Comparison of ENCODE assay signal across 8 cellular contexts in the genomic region with DNA sequence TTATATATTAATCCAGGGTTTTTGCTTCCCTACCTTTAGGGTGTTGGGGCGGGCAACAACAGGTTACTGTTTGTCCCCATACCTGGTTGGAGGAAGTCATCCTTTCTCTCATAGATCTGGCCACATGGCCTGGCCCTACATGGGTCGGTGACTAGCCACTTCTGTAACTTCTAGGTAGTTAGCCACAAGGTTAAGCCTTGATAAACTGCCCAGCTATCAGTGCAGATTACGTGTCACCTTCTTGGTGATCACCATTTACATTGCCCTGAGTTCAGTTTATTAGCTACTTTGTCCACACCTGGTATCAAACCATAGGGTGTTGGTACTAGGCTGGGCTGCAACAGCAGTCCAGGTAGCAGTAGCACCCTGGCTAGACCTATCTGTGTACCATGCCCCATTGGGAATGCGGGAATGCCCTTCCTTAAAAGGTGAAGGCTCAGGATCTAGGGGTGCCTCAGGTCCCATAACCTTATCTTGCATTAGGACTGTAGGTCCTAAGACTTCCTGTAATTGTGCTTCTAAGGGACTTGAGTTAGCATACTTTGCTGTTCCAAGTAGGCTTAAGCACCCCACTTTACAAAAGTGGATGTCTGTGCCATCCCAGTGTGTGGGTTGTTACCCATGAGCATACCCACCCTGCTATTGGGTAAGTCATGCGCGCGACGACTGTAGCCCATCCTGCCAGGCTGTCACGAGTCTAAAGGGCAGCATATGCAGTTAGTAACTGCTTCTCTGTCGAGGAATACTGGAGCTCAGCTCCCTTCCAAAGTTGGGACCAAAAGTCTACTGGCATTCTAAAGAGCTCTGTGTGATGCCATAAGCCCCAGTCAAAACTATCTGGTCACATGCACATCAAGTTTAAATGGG. TPM values are rescaled to one million over a fixed set of nuclear protein-coding genes. Genes with fewer than 3 reads are reported as not detected.
DNase-seq lines count a peak whose midpoint lies in the region; ATAC-seq and TF ChIP-seq lines count a peak whose summit lies in the region.

No MANE protein-coding gene starts in this region.

- H3K9ac ChIP-seq in subcutaneous abdominal adipose tissue (ENCODE audit: low read length in 5 of 5) = peak overlapping the region in 3 of 5 donors; percentile 6 to 90 (median 83)

- H3K4me1 Mint-ChIP-seq in activated CD4-positive, alpha-beta T cell treated with anti-CD3 and anti-CD28 coated beads for 36 hours = peaks cover 21% of the 10 kb centered on the region
- peaks cover 27% of the 10 kb centered on the region for H3K4me1 Mint-ChIP-seq in activated T-helper 2 cell treated with anti-CD3 and anti-CD28 coated beads, Interferon-gamma antibody, Interleukin-2, Interleukin-4, amounts not matched to agents 10 μg/mL and 5 μg/mL and 100 μg/mL, durations not matched to agents 14 hours and 24 hours and 36 hours (ENCODE audit: low read depth)

- H3K27me3 ChIP-seq in left lung (no peaks in the 10 kb centered on the region), subcutaneous abdominal adipose tissue (ENCODE audit: control insufficient read depth in 5 of 5, insufficient read depth in 4 of 5, low read length in 5 of 5) (no peaks in the 10 kb centered on the region)

- peak overlapping the region; percentile 75 for H3K4me3 Mint-ChIP-seq in activated CD4-positive, alpha-beta T cell treated with anti-CD3 and anti-CD28 coated beads for 36 hours
- H3K4me3 Mint-ChIP-seq in activated T-helper 2 cell treated with anti-CD3 and anti-CD28 coated beads, Interferon-gamma antibody, Interleukin-2, Interleukin-4, amounts not matched to agents 10 μg/mL and 5 μg/mL and 100 μg/mL, durations not matched to agents 14 hours and 24 hours and 36 hours (ENCODE audit: low read depth) = peak overlapping the region; percentile 86

- H3K27ac ChIP-seq in left lung (peak overlapping the region; percentile 77 to 86), subcutaneous abdominal adipose tissue (ENCODE audit: low read depth, low read length) (peak overlapping the region; percentile 19)

- intact Hi-C loops in activated CD4-positive, alpha-beta T cell treated with anti-CD3 and anti-CD28 coated beads for 36 hours (cut with DNase I, micrococcal nuclease) = loop anchor here in 1 of 2 experiments (5.0 kb wide), 2 partner anchors 143 to 538 kb away; a partner anchor contains a TSS
- intact Hi-C loops in activated T-helper 2 cell treated with anti-CD3 and anti-CD28 coated beads, Interferon-gamma antibody, Interleukin-2, Interleukin-4, amounts not matched to agents 10 μg/mL and 5 μg/mL and 100 μg/mL, durations not matched to agents 14 hours and 24 hours and 36 hours (cut with micrococcal nuclease) = loop anchor here (1.0 to 5.0 kb wide), 3 partner anchors 143 to 453 kb away; no protein-coding TSS in a partner anchor
- intact Hi-C loops in left lung (cut with DNase I) = loop anchor here in 1 of 2 donors (5.0 kb wide), 1 partner anchor 223 kb away; no protein-coding TSS in a partner anchor

- TF ChIP-seq CTCF in left lung (IDR thresholded peaks at IDR 0.05) = no peak

- H3K4me3 ChIP-seq in left lung = peak overlapping the region in 1 of 2 donors; percentile 50
- peak overlapping the region in 3 of 5 donors; percentile 81 to 91 (median 89) for H3K4me3 ChIP-seq in subcutaneous abdominal adipose tissue (ENCODE audit: low read depth in 1 of 5, low read length in 5 of 5)

- ATAC-seq in activated CD4-positive, alpha-beta T cell treated with anti-CD3 and anti-CD28 coated beads for 36 hours = no peak
- peak; percentile 4 for ATAC-seq in left lung
- no peak for ATAC-seq in HG02840 (IDR thresholded peaks at IDR 0.05; ENCODE audit: low FRiP score, unreplicated experiment)

- DNase-seq in activated CD4-positive, alpha-beta T cell treated with anti-CD3 and anti-CD28 coated beads for 36 hours = no peak
- DNase-seq in activated CD4-positive, alpha-beta T cell treated with anti-CD3 and anti-CD28 coated beads for 1 hour = no peak
- DNase-seq in activated T-helper 2 cell treated with anti-CD3 and anti-CD28 coated beads, Interferon-gamma antibody, Interleukin-2, Interleukin-4, amounts not matched to agents 10 μg/mL and 5 μg/mL and 100 μg/mL, durations not matched to agents 14 hours and 24 hours and 36 hours (ENCODE audit: low spot score) = no peak
- DNase-seq in left lung (no peak), HPDE6-E6E7 (ENCODE audit: extremely low spot score) (no peak), GF-D8 (lab: John Stamatoyannopoulos, UW) (no peak)

- CTCF ChIA-PET in activated CD4-positive, alpha-beta T cell treated with anti-CD3 and anti-CD28 coated beads for 36 hours (lab: Charles Lee) = interaction anchor here (0.6 to 2.4 kb wide), 19 partner anchors 16 to 1684 kb away, joined by 3 to 14 read pairs (median 5); partner anchors contain the start of genes ZKSCAN8, ZSCAN16, ZSCAN26 and ZSCAN31

- H3K27ac Mint-ChIP-seq in activated CD4-positive, alpha-beta T cell treated with anti-CD3 and anti-CD28 coated beads for 36 hours = no peak overlapping the region
- no peak overlapping the region for H3K27ac Mint-ChIP-seq in activated T-helper 2 cell treated with anti-CD3 and anti-CD28 coated beads, Interferon-gamma antibody, Interleukin-2, Interleukin-4, amounts not matched to agents 10 μg/mL and 5 μg/mL and 100 μg/mL, durations not matched to agents 14 hours and 24 hours and 36 hours

- H3K4me1 ChIP-seq in left lung (peaks cover 12 to 44% of the 10 kb centered on the region in 2 donors), subcutaneous abdominal adipose tissue (ENCODE audit: control insufficient read depth in 5 of 5, insufficient read depth in 5 of 5, low read length in 5 of 5) (peaks cover 2 to 35% (median 33%) of the 10 kb centered on the region in 5 donors)

- H3K27me3 Mint-ChIP-seq in activated CD4-positive, alpha-beta T cell treated with anti-CD3 and anti-CD28 coated beads for 36 hours = no peaks in the 10 kb centered on the region
- no peaks in the 10 kb centered on the region for H3K27me3 Mint-ChIP-seq in activated T-helper 2 cell treated with anti-CD3 and anti-CD28 coated beads, Interferon-gamma antibody, Interleukin-2, Interleukin-4, amounts not matched to agents 10 μg/mL and 5 μg/mL and 100 μg/mL, durations not matched to agents 14 hours and 24 hours and 36 hours (ENCODE audit: low read depth)

- no peaks in the 10 kb centered on the region for H3K9me3 Mint-ChIP-seq in activated CD4-positive, alpha-beta T cell treated with anti-CD3 and anti-CD28 coated beads for 36 hours (ENCODE audit: low read depth)
- no peaks in the 10 kb centered on the region for H3K9me3 Mint-ChIP-seq in activated T-helper 2 cell treated with anti-CD3 and anti-CD28 coated beads, Interferon-gamma antibody, Interleukin-2, Interleukin-4, amounts not matched to agents 10 μg/mL and 5 μg/mL and 100 μg/mL, durations not matched to agents 14 hours and 24 hours and 36 hours

- POLR2A ChIA-PET in activated CD4-positive, alpha-beta T cell treated with anti-CD3 and anti-CD28 coated beads for 36 hours (lab: Charles Lee) = interaction anchor here (0.5 kb wide), 1 partner anchor 910 kb away, joined by 4 read pairs; no protein-coding TSS in a partner anchor

- peaks cover 0 to 5% of the 10 kb centered on the region in 2 donors for H3K36me3 ChIP-seq in left lung
- H3K36me3 ChIP-seq in subcutaneous abdominal adipose tissue (ENCODE audit: control insufficient read depth in 5 of 5, insufficient read depth in 5 of 5, low read length in 5 of 5) = peaks cover 0 to 3% (median under 1%) of the 10 kb centered on the region in 5 donors

- H3K36me3 Mint-ChIP-seq in activated CD4-positive, alpha-beta T cell treated with anti-CD3 and anti-CD28 coated beads for 36 hours (ENCODE audit: low read depth) = no peaks in the 10 kb centered on the region
- peaks cover 12% of the 10 kb centered on the region for H3K36me3 Mint-ChIP-seq in activated T-helper 2 cell treated with anti-CD3 and anti-CD28 coated beads, Interferon-gamma antibody, Interleukin-2, Interleukin-4, amounts not matched to agents 10 μg/mL and 5 μg/mL and 100 μg/mL, durations not matched to agents 14 hours and 24 hours and 36 hours (ENCODE audit: low read depth)

- H3K9me3 ChIP-seq in left lung (no peaks in the 10 kb centered on the region), subcutaneous abdominal adipose tissue (ENCODE audit: control insufficient read depth in 5 of 5, low read length in 5 of 5) (no peaks in the 10 kb centered on the region)

RNA-seq across cellular contexts. Expression of gene ZKSCAN3, which starts 5.2 kb away (rescaled TPM):
- total RNA-seq in activated CD4-positive, alpha-beta T cell treated with anti-CD3 and anti-CD28 coated beads for 36 hours = 1 to 10 TPM; 2.2 to 3.1 TPM
- 3.5 TPM in 2 replicates for total RNA-seq in activated T-helper 2 cell treated with anti-CD3 and anti-CD28 coated beads, Interferon-gamma antibody, Interleukin-2, Interleukin-4, amounts not matched to agents 10 μg/mL and 5 μg/mL and 100 μg/mL, durations not matched to agents 14 hours and 24 hours and 36 hours
- 1 to 10 TPM; 7.0 to 7.7 TPM for total RNA-seq in left lung

RNA-seq across cellular contexts. Expression of gene ZSCAN31, which starts 19.0 kb away (rescaled TPM):
- total RNA-seq in activated CD4-positive, alpha-beta T cell treated with anti-CD3 and anti-CD28 coated beads for 36 hours = 1 to 10 TPM; 1.3 to 1.8 TPM
- 1.5 and 1.9 TPM in 2 replicates for total RNA-seq in activated T-helper 2 cell treated with anti-CD3 and anti-CD28 coated beads, Interferon-gamma antibody, Interleukin-2, Interleukin-4, amounts not matched to agents 10 μg/mL and 5 μg/mL and 100 μg/mL, durations not matched to agents 14 hours and 24 hours and 36 hours
- total RNA-seq in left lung = 10 to 100 TPM in 1 of 2 donors, 1 to 10 TPM in 1; 7.1 to 30.8 TPM

RNA-seq across cellular contexts. Expression of gene ZSCAN12, which starts 44.6 kb away (rescaled TPM):
- total RNA-seq in activated CD4-positive, alpha-beta T cell treated with anti-CD3 and anti-CD28 coated beads for 36 hours = 1 to 10 TPM; 6.9 to 7.6 TPM
- total RNA-seq in activated T-helper 2 cell treated with anti-CD3 and anti-CD28 coated beads, Interferon-gamma antibody, Interleukin-2, Interleukin-4, amounts not matched to agents 10 μg/mL and 5 μg/mL and 100 μg/mL, durations not matched to agents 14 hours and 24 hours and 36 hours = 5.3 and 5.7 TPM in 2 replicates
- 1 to 10 TPM; 5.2 to 6.0 TPM for total RNA-seq in left lung
